In the genomic region with DNA sequence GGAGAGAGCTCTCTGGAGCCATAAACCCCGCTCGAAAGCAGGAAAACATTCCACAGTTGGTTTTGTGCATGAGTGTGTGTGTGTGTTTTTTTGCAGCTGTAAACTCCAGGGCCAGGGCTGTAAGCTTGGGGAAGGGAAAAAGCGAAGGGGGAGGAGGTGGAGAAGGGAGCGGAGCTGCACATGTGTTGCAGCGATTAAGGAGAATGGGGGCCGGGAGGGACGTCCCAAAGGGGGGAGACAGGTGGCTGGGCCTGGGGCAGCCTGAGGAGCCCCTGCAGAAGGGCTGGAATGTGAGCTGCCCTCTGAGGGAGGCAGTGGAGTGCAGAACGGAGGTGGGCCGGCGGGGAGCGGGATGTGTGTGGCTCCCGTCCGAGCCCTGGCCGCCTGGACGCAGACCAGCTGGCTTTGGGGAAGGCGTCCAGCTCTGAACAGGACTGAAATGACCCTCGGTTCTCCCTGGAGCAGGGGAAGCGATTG, we compare ENCODE assay signal across 15 cellular contexts. TPM values are rescaled to one million over a fixed set of nuclear protein-coding genes. Genes with fewer than 3 reads are reported as not detected.
A peak's percentile ranks its signal among the peaks of the same experiment; 100 is the strongest.
DNase-seq lines count a peak whose midpoint lies in the region; ATAC-seq and TF ChIP-seq lines count a peak whose summit lies in the region.
"Had no signal": no experiment of that assay in that cellular context is flagged by ENCODE, and none has a peak within 500 bp of the region (broad histone marks: within the 10 kb centered on the region; RNA-seq: fewer than 3 reads in every experiment).

No MANE protein-coding gene starts in this region.

- H3K9me3 Mint-ChIP-seq in T-helper 2 cell treated with Interferon-gamma antibody and Interleukin-4, amounts not matched to agents 5 μg/mL and 100 μg/mL, for 36 hours: no peaks in the 10 kb centered on the region
- no peaks in the 10 kb centered on the region for H3K9me3 Mint-ChIP-seq in activated CD8-positive, alpha-beta memory T cell treated with anti-CD3 and anti-CD28 coated beads, Interleukin-2, amount 10 ng/mL, durations not matched to agents 7 days and 5 days (ENCODE audit: low read depth)

- no peaks in the 10 kb centered on the region for H3K4me1 Mint-ChIP-seq in T-helper 2 cell treated with Interferon-gamma antibody and Interleukin-4, amounts not matched to agents 5 μg/mL and 100 μg/mL, for 36 hours (ENCODE audit: low read depth)
- H3K4me1 Mint-ChIP-seq in activated CD8-positive, alpha-beta memory T cell treated with anti-CD3 and anti-CD28 coated beads, Interleukin-2, amount 10 ng/mL, durations not matched to agents 7 days and 5 days: no peaks in the 10 kb centered on the region

- H3K27ac Mint-ChIP-seq in T-helper 2 cell treated with Interferon-gamma antibody and Interleukin-4, amounts not matched to agents 5 μg/mL and 100 μg/mL, for 36 hours: no peak overlapping the region
- no peak overlapping the region for H3K27ac Mint-ChIP-seq in activated CD8-positive, alpha-beta memory T cell treated with anti-CD3 and anti-CD28 coated beads, Interleukin-2, amount 10 ng/mL, durations not matched to agents 7 days and 5 days

- peak overlapping the region; percentile 47 for H3K27ac ChIP-seq in angular gyrus (ENCODE audit: low read depth, low read length)
- H3K27ac ChIP-seq in hepatocyte: peak overlapping the region; percentile 72
- H3K27ac ChIP-seq in psoas muscle: no peak overlapping the region
- H3K27ac ChIP-seq: KMS-11, SJSA1, VCaP had no signal

- no peaks in the 10 kb centered on the region for H3K36me3 Mint-ChIP-seq in T-helper 2 cell treated with Interferon-gamma antibody and Interleukin-4, amounts not matched to agents 5 μg/mL and 100 μg/mL, for 36 hours (ENCODE audit: low read depth)
- H3K36me3 Mint-ChIP-seq in activated CD8-positive, alpha-beta memory T cell treated with anti-CD3 and anti-CD28 coated beads, Interleukin-2, amount 10 ng/mL, durations not matched to agents 7 days and 5 days: no peaks in the 10 kb centered on the region

- peak overlapping the region; percentile 64 for H3K4me2 ChIP-seq in hepatocyte
- H3K4me2 ChIP-seq: KMS-11 had no signal

- intact Hi-C loops in psoas muscle (cut with DNase I): no loop called here

- DNase-seq in C1 segment of cervical spinal cord (lab: John Stamatoyannopoulos, UW): peak in 8 of 14 donors; percentile 16 to 54 (median 42)
- DNase-seq in hepatocyte (ENCODE audit: low spot score): peak; percentile 54
- peak; percentile 66 to 75 for DNase-seq in psoas muscle
- DNase-seq in NCI-H2196 (lab: John Stamatoyannopoulos, UW; ENCODE audit: unreplicated experiment): no peak
- DNase-seq in T-helper 2 cell treated with Interferon-gamma antibody and Interleukin-4, amounts not matched to agents 5 μg/mL and 100 μg/mL, for 36 hours (ENCODE audit: low spot score): no peak
- DNase-seq in activated CD8-positive, alpha-beta memory T cell treated with anti-CD3 and anti-CD28 coated beads, Interleukin-2, amount 10 ng/mL, durations not matched to agents 7 days and 5 days: no peak
- DNase-seq in NCI-H1694 (lab: John Stamatoyannopoulos, UW): no peak
- DNase-seq: NCI-H146 had no signal

- no peak overlapping the region for H3K4me3 Mint-ChIP-seq in T-helper 2 cell treated with Interferon-gamma antibody and Interleukin-4, amounts not matched to agents 5 μg/mL and 100 μg/mL, for 36 hours
- no peak overlapping the region for H3K4me3 Mint-ChIP-seq in activated CD8-positive, alpha-beta memory T cell treated with anti-CD3 and anti-CD28 coated beads, Interleukin-2, amount 10 ng/mL, durations not matched to agents 7 days and 5 days

- no peaks in the 10 kb centered on the region for H3K9me2 ChIP-seq in hepatocyte (replicated peaks; ENCODE audit: insufficient read depth)

- H2AFZ ChIP-seq in hepatocyte: no peak overlapping the region

- H3K27me3 Mint-ChIP-seq in T-helper 2 cell treated with Interferon-gamma antibody and Interleukin-4, amounts not matched to agents 5 μg/mL and 100 μg/mL, for 36 hours (ENCODE audit: low read depth): no peaks in the 10 kb centered on the region
- peaks cover 3% of the 10 kb centered on the region for H3K27me3 Mint-ChIP-seq in activated CD8-positive, alpha-beta memory T cell treated with anti-CD3 and anti-CD28 coated beads, Interleukin-2, amount 10 ng/mL, durations not matched to agents 7 days and 5 days

- H3K9me3 ChIP-seq in hepatocyte (ENCODE audit: low read depth): no peaks in the 10 kb centered on the region
- no peaks in the 10 kb centered on the region for H3K9me3 ChIP-seq in psoas muscle
- H3K9me3 ChIP-seq: SJSA1 had no signal

- TF ChIP-seq CTCF in hepatocyte (IDR thresholded peaks at IDR 0.05; ENCODE audit: poor library complexity): no peak
- no peak for TF ChIP-seq CTCF in psoas muscle (IDR thresholded peaks at IDR 0.05)

- CTCF ChIA-PET in activated CD8-positive, alpha-beta memory T cell treated with anti-CD3 and anti-CD28 coated beads, Interleukin-2, amount 10 ng/mL, durations not matched to agents 7 days and 5 days (lab: Charles Lee): no interaction called here

- H3K27me3 ChIP-seq in hepatocyte: no peaks in the 10 kb centered on the region
- peaks cover 0 to 54% (median 17%) of the 10 kb centered on the region in 3 donors for H3K27me3 ChIP-seq in psoas muscle (ENCODE audit: insufficient read depth in 3 of 3, low read length in 2 of 3)

- no peaks in the 10 kb centered on the region for H3K79me2 ChIP-seq in hepatocyte

- 41% methylated on average over 12 of the region's 18 CpGs for WGBS in hepatocyte (ENCODE audit: low lambda C conversion rate, missing lambda C conversion rate)
- 6 to 17% (median 11%) methylated on average over 17 to 18 of the region's 18 CpGs for WGBS in psoas muscle, 3 donors

- H3K4me3 ChIP-seq in hepatocyte: no peak overlapping the region
- H3K4me3 ChIP-seq in psoas muscle: no peak overlapping the region
- H3K4me3 ChIP-seq: SJSA1 had no signal

- H3K36me3 ChIP-seq in hepatocyte (replicated peaks; ENCODE audit: insufficient read depth, low read depth): no peaks in the 10 kb centered on the region
- H3K36me3 ChIP-seq in psoas muscle (ENCODE audit: insufficient read depth in 1 of 2, low read depth in 1 of 2): no peaks in the 10 kb centered on the region
- H3K36me3 ChIP-seq: SJSA1 had no signal

- peak; percentile 45 to 70 (median 53) for ATAC-seq in psoas muscle
- no peak for ATAC-seq in activated CD8-positive, alpha-beta memory T cell treated with anti-CD3 and anti-CD28 coated beads, Interleukin-2, amount 10 ng/mL, durations not matched to agents 7 days and 5 days

- no peaks in the 10 kb centered on the region for H4K20me1 ChIP-seq in hepatocyte (ENCODE audit: insufficient read depth, poor library complexity, severe bottlenecking)

- H3K4me1 ChIP-seq in hepatocyte (ENCODE audit: insufficient read depth) (peaks cover 34% of the 10 kb centered on the region), psoas muscle (peaks cover 9% of the 10 kb centered on the region)
- H3K4me1 ChIP-seq: SJSA1 had no signal

RNA-seq across cellular contexts. Expression of a gene that starts 2.7 kb away (rescaled TPM):
- not detected in 2 replicates for total RNA-seq in hepatocyte
- 0.91 and 1.3 TPM in 2 replicates for polyA plus RNA-seq in hepatocyte
- 1 to 10 TPM in 1 of 4 donors, under 1 TPM in 1, not detected in 2; 0.44 to 4.5 TPM for total RNA-seq in psoas muscle
- under 1 TPM in 2 of 3 donors, not detected in 1; 0.05 to 0.60 TPM for polyA plus RNA-seq in psoas muscle
- total RNA-seq in activated CD8-positive, alpha-beta memory T cell treated with anti-CD3 and anti-CD28 coated beads, Interleukin-2, amount 10 ng/mL, durations not matched to agents 7 days and 5 days: not detected
- total RNA-seq: dermis microvascular lymphatic vessel endothelial cell, SJSA1 had no signal
- polyA plus RNA-seq: adipose tissue, neural cell had no signal

RNA-seq across cellular contexts. Expression of a gene that starts 7.0 kb away (rescaled TPM):
- total RNA-seq in hepatocyte (2.2 and 2.7 TPM in 2 replicates), psoas muscle (1 to 10 TPM in 2 of 4 donors, under 1 TPM in 2; 0.34 to 5.4 (median 2.4) TPM)
- polyA plus RNA-seq in hepatocyte (1.5 and 2.3 TPM in 2 replicates), psoas muscle (under 1 TPM; 0.21 to 0.75 (median 0.29) TPM)
- total RNA-seq in activated CD8-positive, alpha-beta memory T cell treated with anti-CD3 and anti-CD28 coated beads, Interleukin-2, amount 10 ng/mL, durations not matched to agents 7 days and 5 days: not detected
- total RNA-seq: SJSA1 had no signal

RNA-seq across cellular contexts. Expression of a gene that starts 48.6 kb away (rescaled TPM):
- 5.7 and 7.3 TPM in 2 replicates for total RNA-seq in hepatocyte
- polyA plus RNA-seq in hepatocyte: 10.6 and 14.8 TPM in 2 replicates
- total RNA-seq in psoas muscle: 1 to 10 TPM; 1.2 to 2.7 (median 1.7) TPM
- polyA plus RNA-seq in psoas muscle: 1 to 10 TPM; 1.3 to 2.2 (median 1.8) TPM
- 1 to 10 TPM; 5.5 to 9.9 TPM for total RNA-seq in activated CD8-positive, alpha-beta memory T cell treated with anti-CD3 and anti-CD28 coated beads, Interleukin-2, amount 10 ng/mL, durations not matched to agents 7 days and 5 days

Comparison
In these comparisons a context has a peak if more than half of its experiments do, and no peak if none do; other contexts are left out.
1. DNase-seq: peak in C1 segment of cervical spinal cord (8 of 14), hepatocyte (single experiment) and psoas muscle (2 of 2); none in NCI-H2196 (single experiment), T-helper 2 cell treated with Interferon-gamma antibody and Interleukin-4, amounts not matched to agents 5 μg/mL and 100 μg/mL, for 36 hours (single experiment), activated CD8-positive, alpha-beta memory T cell treated with anti-CD3 and anti-CD28 coated beads, Interleukin-2, amount 10 ng/mL, durations not matched to agents 7 days and 5 days (single experiment) and NCI-H1694 (single experiment).